In the genomic region with DNA sequence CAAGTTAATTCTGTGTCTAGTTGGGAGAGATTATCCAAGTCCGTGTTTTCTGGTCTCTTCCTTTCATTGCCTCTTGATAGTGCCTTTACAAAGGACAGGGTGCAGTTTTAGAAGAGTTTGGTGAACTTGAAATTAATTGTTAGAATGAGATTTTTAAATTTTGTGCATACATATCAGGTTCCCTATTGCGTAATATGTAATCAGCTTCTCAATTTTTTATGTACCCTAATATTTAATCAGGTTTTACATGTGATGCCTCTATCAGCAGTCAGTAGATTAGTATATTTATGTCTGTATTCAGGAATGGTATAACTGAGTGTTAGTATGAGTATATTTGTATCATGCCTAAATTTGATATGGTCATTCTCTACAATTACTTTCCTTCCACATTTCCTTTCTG, we compare ENCODE assay signal across 2 cellular contexts.
TF ChIP-seq lines count a peak whose summit lies in the region.

No MANE protein-coding gene starts in this region.

TF ChIP-seq in A549, 52 proteins besides CTCF, POLR2A, EP300 and RAD21:
- TF ChIP-seq ZNF302 (CRISPR knock-in tag; IDR thresholded peaks at IDR 0.05) (no peak), CEBPB (IDR thresholded peaks at IDR 0.05) (peak; percentile 64 to 72; a peak in 3 of 4 replicates)

TF ChIP-seq in K562, 482 proteins besides CTCF, POLR2A, EP300 and RAD21:
- TF ChIP-seq SMARCC2 (IDR thresholded peaks at IDR 0.05; ENCODE audit: low read depth): no peak
- peak; percentile 97 for TF ChIP-seq CEBPB (tag; IDR thresholded peaks at IDR 0.05)
- TF ChIP-seq CBX8 (IDR thresholded peaks at IDR 0.05; ENCODE audit: borderline replicate concordance, extremely low read depth, low read depth, low read length, poor library complexity, severe bottlenecking): no peak
- TF ChIP-seq IRF9 (tag; IDR thresholded peaks at IDR 0.05): peak; percentile 56; the same call in 1 of the 2 replicates
- no peak for TF ChIP-seq CEBPG (CRISPR knock-in tag; IDR thresholded peaks at IDR 0.05)
- peak; percentile 77 to 99 for TF ChIP-seq CEBPG (tag; conservative IDR thresholded peaks at IDR 0.05 in 1 of 2, IDR thresholded peaks at IDR 0.05 in 1 of 2)
